Comparison of ENCODE assay signal across 16 cellular contexts in the genomic region with DNA sequence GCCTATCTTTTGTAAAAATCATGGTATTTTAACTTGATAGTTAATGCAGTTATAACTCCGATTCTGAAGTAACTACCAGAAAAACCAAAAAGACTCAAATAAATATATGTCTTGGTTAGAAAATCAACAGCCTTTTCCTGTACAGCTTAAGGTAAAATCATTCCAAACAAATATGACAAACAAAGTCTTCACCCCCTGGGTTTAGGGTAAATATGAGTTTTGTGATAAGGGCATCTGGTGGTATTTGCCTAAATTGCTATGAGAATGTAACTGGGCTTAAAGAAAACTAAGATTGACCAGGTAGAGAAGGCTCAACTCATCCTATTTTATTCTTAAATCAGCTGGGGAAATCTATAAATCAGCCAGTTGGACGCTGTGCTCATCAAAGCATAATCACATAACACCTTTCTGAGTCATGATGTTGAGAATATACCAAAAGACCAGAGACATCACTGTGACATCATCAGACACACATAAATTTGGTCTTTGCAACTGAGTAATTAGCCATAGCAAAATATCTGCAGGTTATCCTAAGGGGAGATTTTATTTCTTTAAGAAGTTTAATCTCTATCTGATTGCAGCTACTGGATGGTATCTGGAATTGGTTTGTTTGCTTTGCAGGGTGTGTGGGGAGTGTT.
DNase-seq lines count a peak whose midpoint lies in the region; ATAC-seq and TF ChIP-seq lines count a peak whose summit lies in the region.
"Had no signal": no experiment of that assay in that cellular context is flagged by ENCODE, and none has a peak within 500 bp of the region (broad histone marks: within the 10 kb centered on the region; RNA-seq: fewer than 3 reads in every experiment).

No MANE protein-coding gene starts in this region.

- DNase-seq in Caco-2 (no peak), amniotic epithelial cell (ENCODE audit: low read depth) (peak; percentile 27), left colon (no peak), MV-4-11 (lab: John Stamatoyannopoulos, UW) (no peak), sigmoid colon (no peak)
- DNase-seq in activated CD4-positive, alpha-beta T cell treated with anti-CD3 and anti-CD28 coated beads for 1 hour: no peak
- no peak for DNase-seq in activated CD4-positive, alpha-beta T cell treated with anti-CD3 and anti-CD28 coated beads for 36 hours
- DNase-seq: CD8-positive, alpha-beta T cell; DMS53; NCI-H1105; NCI-H1694; NCI-H2081 treated with DMSO at 0.1 percent for 48 hours; NCI-H510A treated with DMSO at 0.1 percent for 48 hours; SJCRH30 had no signal

- H3K36me3 Mint-ChIP-seq in Caco-2 (ENCODE audit: insufficient read depth, unreplicated experiment): no peaks in the 10 kb centered on the region
- H3K36me3 Mint-ChIP-seq in activated CD4-positive, alpha-beta T cell treated with anti-CD3 and anti-CD28 coated beads for 36 hours (ENCODE audit: low read depth): no peaks in the 10 kb centered on the region
- H3K36me3 Mint-ChIP-seq: CD8-positive, alpha-beta T cell had no signal

- TF ChIP-seq CTCF in Caco-2 (IDR thresholded peaks at IDR 0.05; ENCODE audit: insufficient read depth in 1 of 2, low read depth in 1 of 2, low read length in 1 of 2, severe bottlenecking in 1 of 2, unreplicated experiment in 1 of 2) (no peak), HEK293 (tag by site-specific recombination; IDR thresholded peaks at IDR 0.05) (no peak), sigmoid colon (IDR thresholded peaks at IDR 0.05) (no peak)

- no peak for TF ChIP-seq POLR2A in sigmoid colon (IDR thresholded peaks at IDR 0.05)

- no TSS peak for BruUV-seq in Caco-2 (replicated peaks; lab: Mats Ljungman, UMichigan)

- peaks cover 31% of the 10 kb centered on the region for H3K4me1 Mint-ChIP-seq in Caco-2 (ENCODE audit: low read depth, unreplicated experiment)
- H3K4me1 Mint-ChIP-seq in activated CD4-positive, alpha-beta T cell treated with anti-CD3 and anti-CD28 coated beads for 36 hours: no peaks in the 10 kb centered on the region

- peak; percentile 42 for ATAC-seq in left colon
- no peak for ATAC-seq in activated CD4-positive, alpha-beta T cell treated with anti-CD3 and anti-CD28 coated beads for 36 hours
- ATAC-seq: CD8-positive, alpha-beta T cell had no signal

- no peak overlapping the region for H3K27ac ChIP-seq in HEK293 (ENCODE audit: extremely low read depth, low read depth, low read length)
- no peak overlapping the region for H3K27ac ChIP-seq in sigmoid colon
- H3K27ac ChIP-seq: BLaER1, SJCRH30 had no signal

- H3K4me3 Mint-ChIP-seq in Caco-2 (ENCODE audit: unreplicated experiment): no peak overlapping the region
- no peak overlapping the region for H3K4me3 Mint-ChIP-seq in activated CD4-positive, alpha-beta T cell treated with anti-CD3 and anti-CD28 coated beads for 36 hours
- H3K4me3 Mint-ChIP-seq: CD8-positive, alpha-beta T cell had no signal

- TF ChIP-seq EP300 in sigmoid colon (IDR thresholded peaks at IDR 0.05): no peak

- H3K9me3 Mint-ChIP-seq in Caco-2 (ENCODE audit: unreplicated experiment): no peaks in the 10 kb centered on the region
- H3K9me3 Mint-ChIP-seq in activated CD4-positive, alpha-beta T cell treated with anti-CD3 and anti-CD28 coated beads for 36 hours (ENCODE audit: low read depth): no peaks in the 10 kb centered on the region
- H3K9me3 Mint-ChIP-seq: CD8-positive, alpha-beta T cell had no signal

- H3K27me3 Mint-ChIP-seq in Caco-2 (ENCODE audit: insufficient read depth, unreplicated experiment): no peaks in the 10 kb centered on the region
- peaks cover 18% of the 10 kb centered on the region for H3K27me3 Mint-ChIP-seq in activated CD4-positive, alpha-beta T cell treated with anti-CD3 and anti-CD28 coated beads for 36 hours

- POLR2A ChIA-PET in Caco-2 (lab: Charles Lee) (no interaction called here), HEK293 (lab: Yijun Ruan, JAX) (interaction anchor here (0.6 kb wide), 1 partner anchor 74 kb away, joined by 4 read pairs; no protein-coding TSS in a partner anchor)
- POLR2A ChIA-PET in activated CD4-positive, alpha-beta T cell treated with anti-CD3 and anti-CD28 coated beads for 36 hours (lab: Charles Lee): no interaction called here

- H3K9me3 ChIP-seq in Caco-2 (no peaks in the 10 kb centered on the region), HEK293 (ENCODE audit: control insufficient read depth, insufficient read depth, low read depth, low read length) (no peaks in the 10 kb centered on the region), sigmoid colon (no peaks in the 10 kb centered on the region)
- H3K9me3 ChIP-seq: BLaER1, SJCRH30 had no signal

- H3K27ac Mint-ChIP-seq in Caco-2 (ENCODE audit: unreplicated experiment): peak overlapping the region; percentile 40
- H3K27ac Mint-ChIP-seq in activated CD4-positive, alpha-beta T cell treated with anti-CD3 and anti-CD28 coated beads for 36 hours: no peak overlapping the region
- H3K27ac Mint-ChIP-seq: CD8-positive, alpha-beta T cell had no signal

- H3K4me3 ChIP-seq in Caco-2 (ENCODE audit: low read depth, low read length) (no peak overlapping the region), HEK293 (ENCODE audit: low read depth, low read length) (no peak overlapping the region), sigmoid colon (no peak overlapping the region)
- H3K4me3 ChIP-seq: BLaER1, SJCRH30 had no signal

- no peaks in the 10 kb centered on the region for H3K36me3 ChIP-seq in Caco-2 (ENCODE audit: control insufficient read depth, insufficient read depth, low read length)
- H3K36me3 ChIP-seq in HEK293 (ENCODE audit: control insufficient read depth in 2 of 2, insufficient read depth in 1 of 2, low read length in 2 of 2): no peaks in the 10 kb centered on the region
- H3K36me3 ChIP-seq in sigmoid colon: no peaks in the 10 kb centered on the region
- H3K36me3 ChIP-seq: BLaER1, SJCRH30 had no signal

- intact Hi-C loops in Caco-2 (cut with micrococcal nuclease; ENCODE audit: unreplicated experiment): no loop called here
- intact Hi-C loops in left colon (cut with DNase I, micrococcal nuclease): no loop called here
- intact Hi-C loops in activated CD4-positive, alpha-beta T cell treated with anti-CD3 and anti-CD28 coated beads for 36 hours (cut with DNase I, micrococcal nuclease): no loop called here
- intact Hi-C loops in sigmoid colon (cut with DNase I): no loop called here

- WGBS in sigmoid colon, 2 donors: 49 to 81% methylated on average over 2 of the region's 2 CpGs

- H3K4me1 ChIP-seq in Caco-2: peaks cover 16% of the 10 kb centered on the region
- peaks cover 19% of the 10 kb centered on the region for H3K4me1 ChIP-seq in HEK293 (ENCODE audit: control insufficient read depth, insufficient read depth, low read length)
- peaks cover 0 to 22% (median 13%) of the 10 kb centered on the region in 4 donors for H3K4me1 ChIP-seq in sigmoid colon
- H3K4me1 ChIP-seq: SJCRH30 had no signal

- CTCF ChIA-PET in Caco-2 (lab: Charles Lee) (no interaction called here), HEK293 (lab: Yijun Ruan, JAX) (no interaction called here)
- CTCF ChIA-PET in activated CD4-positive, alpha-beta T cell treated with anti-CD3 and anti-CD28 coated beads for 36 hours (lab: Charles Lee): no interaction called here

- H3K27me3 ChIP-seq in Caco-2 (replicated peaks; ENCODE audit: control insufficient read depth, insufficient read depth, low read length) (no peaks in the 10 kb centered on the region), sigmoid colon (no peaks in the 10 kb centered on the region)
- H3K27me3 ChIP-seq: BLaER1, SJCRH30 had no signal

TF ChIP-seq in HEK293, 187 proteins besides CTCF, POLR2A, EP300 and RAD21:
- TF ChIP-seq SETDB1 (IDR thresholded peaks at IDR 0.05; ENCODE audit: insufficient read length, low read length) (no peak), ZBTB21 (tag by site-specific recombination; IDR thresholded peaks at IDR 0.05) (peak; percentile 34), ZNF660 (tag by site-specific recombination; IDR thresholded peaks at IDR 0.05) (no peak), ZNF629 (tag by site-specific recombination; IDR thresholded peaks at IDR 0.05) (peak; percentile 92), ZNF366 (tag by site-specific recombination; conservative IDR thresholded peaks at IDR 0.05) (peak; percentile 33)
- TF ChIP-seq, protein P1, sequence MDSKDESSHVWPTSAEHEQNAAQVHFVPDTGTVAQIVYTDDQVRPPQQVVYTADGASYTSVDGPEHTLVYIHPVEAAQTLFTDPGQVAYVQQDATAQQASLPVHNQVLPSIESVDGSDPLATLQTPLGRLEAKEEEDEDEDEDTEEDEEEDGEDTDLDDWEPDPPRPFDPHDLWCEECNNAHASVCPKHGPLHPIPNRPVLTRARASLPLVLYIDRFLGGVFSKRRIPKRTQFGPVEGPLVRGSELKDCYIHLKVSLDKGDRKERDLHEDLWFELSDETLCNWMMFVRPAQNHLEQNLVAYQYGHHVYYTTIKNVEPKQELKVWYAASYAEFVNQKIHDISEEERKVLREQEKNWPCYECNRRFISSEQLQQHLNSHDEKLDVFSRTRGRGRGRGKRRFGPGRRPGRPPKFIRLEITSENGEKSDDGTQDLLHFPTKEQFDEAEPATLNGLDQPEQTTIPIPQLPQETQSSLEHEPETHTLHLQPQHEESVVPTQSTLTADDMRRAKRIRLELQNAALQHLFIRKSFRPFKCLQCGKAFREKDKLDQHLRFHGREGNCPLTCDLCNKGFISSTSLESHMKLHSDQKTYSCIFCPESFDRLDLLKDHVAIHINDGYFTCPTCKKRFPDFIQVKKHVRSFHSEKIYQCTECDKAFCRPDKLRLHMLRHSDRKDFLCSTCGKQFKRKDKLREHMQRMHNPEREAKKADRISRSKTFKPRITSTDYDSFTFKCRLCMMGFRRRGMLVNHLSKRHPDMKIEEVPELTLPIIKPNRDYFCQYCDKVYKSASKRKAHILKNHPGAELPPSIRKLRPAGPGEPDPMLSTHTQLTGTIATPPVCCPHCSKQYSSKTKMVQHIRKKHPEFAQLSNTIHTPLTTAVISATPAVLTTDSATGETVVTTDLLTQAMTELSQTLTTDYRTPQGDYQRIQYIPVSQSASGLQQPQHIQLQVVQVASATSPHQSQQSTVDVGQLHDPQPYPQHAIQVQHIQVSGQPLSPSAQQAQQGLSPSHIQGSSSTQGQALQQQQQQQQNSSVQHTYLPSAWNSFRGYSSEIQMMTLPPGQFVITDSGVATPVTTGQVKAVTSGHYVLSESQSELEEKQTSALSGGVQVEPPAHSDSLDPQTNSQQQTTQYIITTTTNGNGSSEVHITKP (tag by site-specific recombination; IDR thresholded peaks at IDR 0.05): peak; percentile 58
